2 cellular contexts compared by ENCODE assay signal in the genomic region with DNA sequence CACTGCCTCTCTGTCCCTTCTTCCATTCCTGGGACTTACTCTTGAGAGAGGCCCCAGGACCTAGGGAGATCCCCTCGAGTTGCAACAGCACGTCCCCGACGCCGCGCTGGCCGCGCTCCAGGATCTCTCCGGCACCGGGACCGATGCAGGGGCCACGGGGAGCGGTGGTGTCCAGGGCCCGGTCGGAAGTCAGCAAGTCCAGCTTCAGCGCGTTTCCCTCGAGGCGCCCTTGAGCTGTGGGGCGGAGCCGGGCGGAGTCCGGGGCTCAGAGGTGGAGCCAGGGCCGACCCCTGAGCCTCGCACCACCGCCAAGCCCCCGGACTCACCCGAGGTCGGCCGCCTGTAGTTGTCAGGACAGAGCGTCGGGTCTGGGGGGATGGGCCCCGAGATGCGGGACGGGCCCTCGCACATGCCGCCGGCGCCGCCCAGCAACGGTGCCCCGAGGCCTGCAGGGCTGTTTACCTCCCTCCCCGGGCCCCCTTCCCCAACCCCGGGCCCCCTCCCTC.
TF ChIP-seq lines count a peak whose summit lies in the region.

No MANE protein-coding gene starts in this region.

TF ChIP-seq in IMR-90, 13 proteins besides CTCF, POLR2A, EP300 and RAD21:
- TF ChIP-seq BHLHE40 (IDR thresholded peaks at IDR 0.05; ENCODE audit: low read depth, low read length) (no peak), MAZ (IDR thresholded peaks at IDR 0.05; ENCODE audit: borderline replicate concordance, low read depth, low read length) (no peak), CEBPB (IDR thresholded peaks at IDR 0.05; ENCODE audit: low read depth, low read length) (no peak), SMC3 (IDR thresholded peaks at IDR 0.05; ENCODE audit: low read depth, low read length) (no peak), MAFK (IDR thresholded peaks at IDR 0.05; ENCODE audit: low read depth, low read length) (no peak), NFE2L2 (IDR thresholded peaks at IDR 0.05; ENCODE audit: low read depth, low read length) (no peak), MXI1 (IDR thresholded peaks at IDR 0.05; ENCODE audit: borderline replicate concordance, low read depth, low read length) (no peak), RFX5 (IDR thresholded peaks at IDR 0.05; ENCODE audit: low read depth, low read length) (no peak), CHD1 (IDR thresholded peaks at IDR 0.05; ENCODE audit: low read depth, low read length) (no peak), RCOR1 (IDR thresholded peaks at IDR 0.05; ENCODE audit: insufficient replicate concordance, low read length) (no peak), FOS (IDR thresholded peaks at IDR 0.05; ENCODE audit: low read depth, low read length) (no peak)
- TF ChIP-seq, protein P1, sequence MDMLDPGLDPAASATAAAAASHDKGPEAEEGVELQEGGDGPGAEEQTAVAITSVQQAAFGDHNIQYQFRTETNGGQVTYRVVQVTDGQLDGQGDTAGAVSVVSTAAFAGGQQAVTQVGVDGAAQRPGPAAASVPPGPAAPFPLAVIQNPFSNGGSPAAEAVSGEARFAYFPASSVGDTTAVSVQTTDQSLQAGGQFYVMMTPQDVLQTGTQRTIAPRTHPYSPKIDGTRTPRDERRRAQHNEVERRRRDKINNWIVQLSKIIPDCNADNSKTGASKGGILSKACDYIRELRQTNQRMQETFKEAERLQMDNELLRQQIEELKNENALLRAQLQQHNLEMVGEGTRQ (IDR thresholded peaks at IDR 0.05; ENCODE audit: low read depth, low read length) = no peak
- TF ChIP-seq, protein P2, sequence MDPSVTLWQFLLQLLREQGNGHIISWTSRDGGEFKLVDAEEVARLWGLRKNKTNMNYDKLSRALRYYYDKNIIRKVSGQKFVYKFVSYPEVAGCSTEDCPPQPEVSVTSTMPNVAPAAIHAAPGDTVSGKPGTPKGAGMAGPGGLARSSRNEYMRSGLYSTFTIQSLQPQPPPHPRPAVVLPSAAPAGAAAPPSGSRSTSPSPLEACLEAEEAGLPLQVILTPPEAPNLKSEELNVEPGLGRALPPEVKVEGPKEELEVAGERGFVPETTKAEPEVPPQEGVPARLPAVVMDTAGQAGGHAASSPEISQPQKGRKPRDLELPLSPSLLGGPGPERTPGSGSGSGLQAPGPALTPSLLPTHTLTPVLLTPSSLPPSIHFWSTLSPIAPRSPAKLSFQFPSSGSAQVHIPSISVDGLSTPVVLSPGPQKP (IDR thresholded peaks at IDR 0.05; ENCODE audit: borderline replicate concordance, low read depth, low read length) = no peak
TF ChIP-seq in IMR-90: peak in this region for 0.

TF ChIP-seq in GM12878, 131 proteins besides CTCF, POLR2A, EP300 and RAD21:
- no peak for TF ChIP-seq NFYA (IDR thresholded peaks at IDR 0.05; ENCODE audit: borderline replicate concordance, low read depth, low read length)
- TF ChIP-seq, protein P3, sequence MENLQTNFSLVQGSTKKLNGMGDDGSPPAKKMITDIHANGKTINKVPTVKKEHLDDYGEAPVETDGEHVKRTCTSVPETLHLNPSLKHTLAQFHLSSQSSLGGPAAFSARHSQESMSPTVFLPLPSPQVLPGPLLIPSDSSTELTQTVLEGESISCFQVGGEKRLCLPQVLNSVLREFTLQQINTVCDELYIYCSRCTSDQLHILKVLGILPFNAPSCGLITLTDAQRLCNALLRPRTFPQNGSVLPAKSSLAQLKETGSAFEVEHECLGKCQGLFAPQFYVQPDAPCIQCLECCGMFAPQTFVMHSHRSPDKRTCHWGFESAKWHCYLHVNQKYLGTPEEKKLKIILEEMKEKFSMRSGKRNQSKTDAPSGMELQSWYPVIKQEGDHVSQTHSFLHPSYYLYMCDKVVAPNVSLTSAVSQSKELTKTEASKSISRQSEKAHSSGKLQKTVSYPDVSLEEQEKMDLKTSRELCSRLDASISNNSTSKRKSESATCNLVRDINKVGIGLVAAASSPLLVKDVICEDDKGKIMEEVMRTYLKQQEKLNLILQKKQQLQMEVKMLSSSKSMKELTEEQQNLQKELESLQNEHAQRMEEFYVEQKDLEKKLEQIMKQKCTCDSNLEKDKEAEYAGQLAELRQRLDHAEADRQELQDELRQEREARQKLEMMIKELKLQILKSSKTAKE (IDR thresholded peaks at IDR 0.05; ENCODE audit: low read depth, poor library complexity, severe bottlenecking) = no peak
- TF ChIP-seq ZBTB33 (IDR thresholded peaks at IDR 0.05) = no peak
- TF ChIP-seq HCFC1 (IDR thresholded peaks at IDR 0.05; ENCODE audit: low read length) = no peak
- 0 out of 2 replicates have a peak, but pooled peaks have one; percentile 12 for TF ChIP-seq DPF2 (IDR thresholded peaks at IDR 0.05)
- TF ChIP-seq SMC3 (IDR thresholded peaks at IDR 0.05; ENCODE audit: borderline replicate concordance, low read length) = no peak
- TF ChIP-seq SMAD5 (IDR thresholded peaks at IDR 0.05; ENCODE audit: low read depth) = no peak
- 0 out of 2 replicates have a peak, but pooled peaks have one; percentile 23 for TF ChIP-seq GATAD2B (conservative IDR thresholded peaks at IDR 0.05; ENCODE audit: low read depth)
- no peak for TF ChIP-seq KDM1A (IDR thresholded peaks at IDR 0.05; ENCODE audit: borderline replicate concordance)
- TF ChIP-seq YY1 (IDR thresholded peaks at IDR 0.05; ENCODE audit: low read depth, low read length) = no peak
- TF ChIP-seq IRF4 (IDR thresholded peaks at IDR 0.05; ENCODE audit: low read depth, low read length) = no peak
- no peak for TF ChIP-seq PAX5 (IDR thresholded peaks at IDR 0.05; ENCODE audit: borderline replicate concordance, low read depth, low read length)
- TF ChIP-seq, protein P4, sequence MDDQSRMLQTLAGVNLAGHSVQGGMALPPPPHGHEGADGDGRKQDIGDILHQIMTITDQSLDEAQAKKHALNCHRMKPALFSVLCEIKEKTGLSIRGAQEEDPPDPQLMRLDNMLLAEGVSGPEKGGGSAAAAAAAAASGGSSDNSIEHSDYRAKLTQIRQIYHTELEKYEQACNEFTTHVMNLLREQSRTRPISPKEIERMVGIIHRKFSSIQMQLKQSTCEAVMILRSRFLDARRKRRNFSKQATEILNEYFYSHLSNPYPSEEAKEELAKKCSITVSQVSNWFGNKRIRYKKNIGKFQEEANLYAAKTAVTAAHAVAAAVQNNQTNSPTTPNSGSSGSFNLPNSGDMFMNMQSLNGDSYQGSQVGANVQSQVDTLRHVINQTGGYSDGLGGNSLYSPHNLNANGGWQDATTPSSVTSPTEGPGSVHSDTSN (IDR thresholded peaks at IDR 0.05; ENCODE audit: insufficient replicate concordance, low read depth, low read length) = no peak
- TF ChIP-seq, protein P5, sequence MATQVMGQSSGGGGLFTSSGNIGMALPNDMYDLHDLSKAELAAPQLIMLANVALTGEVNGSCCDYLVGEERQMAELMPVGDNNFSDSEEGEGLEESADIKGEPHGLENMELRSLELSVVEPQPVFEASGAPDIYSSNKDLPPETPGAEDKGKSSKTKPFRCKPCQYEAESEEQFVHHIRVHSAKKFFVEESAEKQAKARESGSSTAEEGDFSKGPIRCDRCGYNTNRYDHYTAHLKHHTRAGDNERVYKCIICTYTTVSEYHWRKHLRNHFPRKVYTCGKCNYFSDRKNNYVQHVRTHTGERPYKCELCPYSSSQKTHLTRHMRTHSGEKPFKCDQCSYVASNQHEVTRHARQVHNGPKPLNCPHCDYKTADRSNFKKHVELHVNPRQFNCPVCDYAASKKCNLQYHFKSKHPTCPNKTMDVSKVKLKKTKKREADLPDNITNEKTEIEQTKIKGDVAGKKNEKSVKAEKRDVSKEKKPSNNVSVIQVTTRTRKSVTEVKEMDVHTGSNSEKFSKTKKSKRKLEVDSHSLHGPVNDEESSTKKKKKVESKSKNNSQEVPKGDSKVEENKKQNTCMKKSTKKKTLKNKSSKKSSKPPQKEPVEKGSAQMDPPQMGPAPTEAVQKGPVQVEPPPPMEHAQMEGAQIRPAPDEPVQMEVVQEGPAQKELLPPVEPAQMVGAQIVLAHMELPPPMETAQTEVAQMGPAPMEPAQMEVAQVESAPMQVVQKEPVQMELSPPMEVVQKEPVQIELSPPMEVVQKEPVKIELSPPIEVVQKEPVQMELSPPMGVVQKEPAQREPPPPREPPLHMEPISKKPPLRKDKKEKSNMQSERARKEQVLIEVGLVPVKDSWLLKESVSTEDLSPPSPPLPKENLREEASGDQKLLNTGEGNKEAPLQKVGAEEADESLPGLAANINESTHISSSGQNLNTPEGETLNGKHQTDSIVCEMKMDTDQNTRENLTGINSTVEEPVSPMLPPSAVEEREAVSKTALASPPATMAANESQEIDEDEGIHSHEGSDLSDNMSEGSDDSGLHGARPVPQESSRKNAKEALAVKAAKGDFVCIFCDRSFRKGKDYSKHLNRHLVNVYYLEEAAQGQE (IDR thresholded peaks at IDR 0.05; ENCODE audit: low read depth, low read length) = no peak
- TF ChIP-seq FOXM1 (IDR thresholded peaks at IDR 0.05; ENCODE audit: low read depth, low read length) = no peak
- peak; percentile 35; the same call in 1 of the 2 replicates for TF ChIP-seq LARP7 (IDR thresholded peaks at IDR 0.05)
